ENCODE assay signal across 22 cellular contexts in genomic region chr20:49420292-49420691, GRCh38.
DNase-seq lines count a peak whose midpoint lies in the region; ATAC-seq and TF ChIP-seq lines count a peak whose summit lies in the region.
"Had no signal": no experiment of that assay in that cellular context is flagged by ENCODE, and none has a peak within 500 bp of the region (broad histone marks: within the 10 kb centered on the region; RNA-seq: fewer than 3 reads in every experiment).

No MANE protein-coding gene starts in this region.

- H3K27me3 ChIP-seq in left ventricle myocardium inferior (ENCODE audit: low read depth): peaks cover 3% of the 10 kb centered on the region
- H3K27me3 ChIP-seq in muscle layer of duodenum (ENCODE audit: low read depth, low read length): no peaks in the 10 kb centered on the region
- peaks cover 3% of the 10 kb centered on the region for H3K27me3 ChIP-seq in transverse colon
- H3K27me3 ChIP-seq: ovary had no signal

- H3K4me3 ChIP-seq in left ventricle myocardium inferior (no peak overlapping the region), epithelial cell of esophagus (ENCODE audit: low read length) (no peak overlapping the region), muscle layer of duodenum (ENCODE audit: low read depth in 1 of 2, low read length in 2 of 2) (no peak overlapping the region), transverse colon (no peak overlapping the region)
- H3K4me3 ChIP-seq: coronary artery, ovary had no signal

- no peak for TF ChIP-seq POLR2A in transverse colon (IDR thresholded peaks at IDR 0.05)

- intact Hi-C loops in left ventricle myocardium inferior (cut with micrococcal nuclease) (no loop called here), Right ventricle myocardium inferior (cut with DNase I) (no loop called here), transverse colon (cut with DNase I; ENCODE audit: low total_unique reads) (no loop called here)
- intact Hi-C loops in activated naive CD4-positive, alpha-beta T cell treated with anti-CD3 and anti-CD28 coated beads for 36 hours (cut with micrococcal nuclease): no loop called here

- TF ChIP-seq CTCF in left ventricle myocardium inferior (IDR thresholded peaks at IDR 0.05; ENCODE audit: borderline replicate concordance): no peak
- TF ChIP-seq CTCF in epithelial cell of esophagus (IDR thresholded peaks at IDR 0.05; ENCODE audit: insufficient read depth, low read depth, low read length, missing control alignments): no peak
- no peak for TF ChIP-seq CTCF in transverse colon (IDR thresholded peaks at IDR 0.05)

- no peak overlapping the region for H3K4me3 Mint-ChIP-seq in activated naive CD4-positive, alpha-beta T cell treated with anti-CD3 and anti-CD28 coated beads for 36 hours
- H3K4me3 Mint-ChIP-seq: activated CD4-positive, alpha-beta memory T cell treated with anti-CD3 and anti-CD28 coated beads, Interleukin-2, amount 10 ng/mL, durations not matched to agents 7 days and 5 days; activated naive CD8-positive, alpha-beta T cell treated with anti-CD3 and anti-CD28 coated beads, Interleukin-2, amount 10 ng/mL, durations not matched to agents 7 days and 5 days; CD8-positive, alpha-beta T cell; H9; nephron had no signal

- no peaks in the 10 kb centered on the region for H3K9me3 ChIP-seq in left ventricle myocardium inferior (replicated peaks)
- no peaks in the 10 kb centered on the region for H3K9me3 ChIP-seq in muscle layer of duodenum (ENCODE audit: control insufficient read depth in 1 of 2, low read length in 2 of 2)
- H3K9me3 ChIP-seq in transverse colon: no peaks in the 10 kb centered on the region
- H3K9me3 ChIP-seq: ovary had no signal

- TF ChIP-seq EP300 in transverse colon (IDR thresholded peaks at IDR 0.05; ENCODE audit: low read depth): peak; percentile 13

- H3K4me1 ChIP-seq in left ventricle myocardium inferior (peaks cover 45% of the 10 kb centered on the region), muscle layer of duodenum (ENCODE audit: control insufficient read depth in 1 of 2, insufficient read depth in 2 of 2, low read length in 2 of 2) (peaks cover 0 to 26% of the 10 kb centered on the region in 2 donors), transverse colon (peaks cover 18 to 32% (median 26%) of the 10 kb centered on the region in 4 donors)

- H3K36me3 ChIP-seq in left ventricle myocardium inferior (no peaks in the 10 kb centered on the region), muscle layer of duodenum (ENCODE audit: control insufficient read depth in 1 of 2, insufficient read depth in 2 of 2, low read length in 2 of 2) (no peaks in the 10 kb centered on the region), transverse colon (no peaks in the 10 kb centered on the region)
- H3K36me3 ChIP-seq: ovary had no signal

- H3K36me3 Mint-ChIP-seq in activated naive CD4-positive, alpha-beta T cell treated with anti-CD3 and anti-CD28 coated beads for 36 hours (ENCODE audit: low read depth): no peaks in the 10 kb centered on the region
- H3K36me3 Mint-ChIP-seq: activated naive CD8-positive, alpha-beta T cell treated with anti-CD3 and anti-CD28 coated beads, Interleukin-2, amount 10 ng/mL, durations not matched to agents 7 days and 5 days; CD8-positive, alpha-beta T cell had no signal

- no peak overlapping the region for H3K27ac Mint-ChIP-seq in activated naive CD4-positive, alpha-beta T cell treated with anti-CD3 and anti-CD28 coated beads for 36 hours
- H3K27ac Mint-ChIP-seq: activated CD4-positive, alpha-beta memory T cell treated with anti-CD3 and anti-CD28 coated beads, Interleukin-2, amount 10 ng/mL, durations not matched to agents 7 days and 5 days; activated naive CD8-positive, alpha-beta T cell treated with anti-CD3 and anti-CD28 coated beads, Interleukin-2, amount 10 ng/mL, durations not matched to agents 7 days and 5 days; CD8-positive, alpha-beta T cell; nephron had no signal

- no peaks in the 10 kb centered on the region for H3K4me1 Mint-ChIP-seq in activated naive CD4-positive, alpha-beta T cell treated with anti-CD3 and anti-CD28 coated beads for 36 hours (ENCODE audit: low read depth)
- H3K4me1 Mint-ChIP-seq: activated CD4-positive, alpha-beta memory T cell treated with anti-CD3 and anti-CD28 coated beads, Interleukin-2, amount 10 ng/mL, durations not matched to agents 7 days and 5 days; activated naive CD8-positive, alpha-beta T cell treated with anti-CD3 and anti-CD28 coated beads, Interleukin-2, amount 10 ng/mL, durations not matched to agents 7 days and 5 days; nephron had no signal

- ATAC-seq in Right ventricle myocardium inferior (no peak), HG03045 (IDR thresholded peaks at IDR 0.05; ENCODE audit: unreplicated experiment) (no peak)
- ATAC-seq: activated CD4-positive, CD25-positive, alpha-beta regulatory T cell treated with anti-CD3 and anti-CD28 coated beads, Interleukin-2, amount 50 U/mL, for 24 hours; CD8-positive, alpha-beta T cell had no signal

- DNase-seq in left ventricle myocardium inferior (no peak), Right ventricle myocardium inferior (ENCODE audit: missing footprints) (no peak), epithelial cell of esophagus (ENCODE audit: low read depth) (peak; percentile 29), transverse colon (peak; percentile 56), NCI-H187 (lab: John Stamatoyannopoulos, UW) (no peak)
- DNase-seq in activated naive CD4-positive, alpha-beta T cell treated with anti-CD3 and anti-CD28 coated beads for 36 hours: no peak
- DNase-seq: activated CD4-positive, alpha-beta memory T cell treated with anti-CD3 and anti-CD28 coated beads, Interleukin-2, amount 10 ng/mL, durations not matched to agents 7 days and 5 days; activated naive CD8-positive, alpha-beta T cell treated with anti-CD3 and anti-CD28 coated beads, Interleukin-2, amount 10 ng/mL, durations not matched to agents 7 days and 5 days; CD8-positive, alpha-beta T cell; H9; Kasumi-1; NCI-H1092 treated with DMSO at 0.1 percent for 48 hours; NCI-H2029 treated with DMSO at 0.1 percent for 48 hours; NCI-H226; OCI-M1; SHP77 treated with DMSO at 0.1 percent for 48 hours had no signal

- H3K9me3 Mint-ChIP-seq in activated naive CD4-positive, alpha-beta T cell treated with anti-CD3 and anti-CD28 coated beads for 36 hours: no peaks in the 10 kb centered on the region
- H3K9me3 Mint-ChIP-seq: activated CD4-positive, alpha-beta memory T cell treated with anti-CD3 and anti-CD28 coated beads, Interleukin-2, amount 10 ng/mL, durations not matched to agents 7 days and 5 days; activated naive CD8-positive, alpha-beta T cell treated with anti-CD3 and anti-CD28 coated beads, Interleukin-2, amount 10 ng/mL, durations not matched to agents 7 days and 5 days; CD8-positive, alpha-beta T cell; H9; nephron had no signal

- peaks cover 6% of the 10 kb centered on the region for H3K27me3 Mint-ChIP-seq in activated naive CD4-positive, alpha-beta T cell treated with anti-CD3 and anti-CD28 coated beads for 36 hours (ENCODE audit: low read depth)

- CTCF ChIA-PET in activated naive CD4-positive, alpha-beta T cell treated with anti-CD3 and anti-CD28 coated beads for 36 hours (lab: Charles Lee): no interaction called here

- H3K27ac ChIP-seq in left ventricle myocardium inferior (replicated peaks) (peak overlapping the region; percentile 82), muscle layer of duodenum (ENCODE audit: low read length) (peak overlapping the region; percentile 17), transverse colon (peak overlapping the region; percentile 80 to 88 (median 84))
- H3K27ac ChIP-seq: ovary had no signal

- WGBS in transverse colon (ENCODE audit: low coverage in 1 of 2), 2 donors: 42% methylated on average over 1 of the region's 1 CpG; no CpG with 5 or more reads in 1 of the 2 donors

- in situ Hi-C loops in transverse colon (cut with MboI; ENCODE audit: low pct_ligation_motif_present in 1 of 4, low pct_unique_long_range_greater_than_20kb in 1 of 4, low sequenced_read_pairs in 3 of 4): no loop called here

Comparison
In these comparisons a context has a peak if more than half of its experiments do, and no peak if none do; other contexts are left out.
1. DNase-seq: peak in epithelial cell of esophagus (single experiment) and transverse colon (single experiment); none in left ventricle myocardium inferior (single experiment), Right ventricle myocardium inferior (single experiment), NCI-H187 (0 of 2) and activated naive CD4-positive, alpha-beta T cell treated with anti-CD3 and anti-CD28 coated beads for 36 hours (single experiment).
2. H3K27ac ChIP-seq: peak in every context shown above with its lines; median percentile 84 in transverse colon; 82 in left ventricle myocardium inferior; 17 in muscle layer of duodenum.